ENCODE assay signal across 1 cellular context in genomic region chr3:47380026-47380600, GRCh38.
A peak's percentile ranks its signal among the peaks of the same experiment; 100 is the strongest.
TF ChIP-seq lines count a peak whose summit lies in the region.

No MANE protein-coding gene starts in this region.

TF ChIP-seq in HepG2, 621 proteins besides CTCF, POLR2A, EP300 and RAD21 (continued from another document and continues in another):
- peak; percentile 22; the same call in 1 of the 2 replicates for TF ChIP-seq HOXD1 (CRISPR knock-in tag; IDR thresholded peaks at IDR 0.05)
- TF ChIP-seq ETV5 (CRISPR knock-in tag; IDR thresholded peaks at IDR 0.05; ENCODE audit: borderline replicate concordance), result no peak
- no peak for TF ChIP-seq ZNF362 (CRISPR knock-in tag; IDR thresholded peaks at IDR 0.05; ENCODE audit: borderline replicate concordance)
- TF ChIP-seq ZC3H4 (CRISPR knock-in tag; IDR thresholded peaks at IDR 0.05; ENCODE audit: borderline replicate concordance), result no peak
- TF ChIP-seq ZSCAN5A (CRISPR knock-in tag; IDR thresholded peaks at IDR 0.05; ENCODE audit: borderline replicate concordance), result no peak; the same call in 1 of the 2 replicates
- peak; percentile 20 for TF ChIP-seq CBX1 (IDR thresholded peaks at IDR 0.05; ENCODE audit: low read depth)
- TF ChIP-seq ZNF607 (CRISPR knock-in tag; IDR thresholded peaks at IDR 0.05; ENCODE audit: borderline replicate concordance), result peak; percentile 3; the same call in 1 of the 2 replicates
- TF ChIP-seq ZNF589 (CRISPR knock-in tag; conservative IDR thresholded peaks at IDR 0.05), result no peak
- no peak for TF ChIP-seq BRF2 (CRISPR knock-in tag; IDR thresholded peaks at IDR 0.05)
- TF ChIP-seq HMG20B (CRISPR knock-in tag; conservative IDR thresholded peaks at IDR 0.05), result no peak
- TF ChIP-seq ARHGAP35 (CRISPR knock-in tag; IDR thresholded peaks at IDR 0.05; ENCODE audit: borderline replicate concordance), result no peak
- TF ChIP-seq ZNF280D (CRISPR knock-in tag; IDR thresholded peaks at IDR 0.05), result 0 out of 2 replicates have a peak, but pooled peaks have one; percentile 10
- no peak for TF ChIP-seq RERE (CRISPR knock-in tag; IDR thresholded peaks at IDR 0.05; ENCODE audit: low read depth)
- TF ChIP-seq SNAPC2 (CRISPR knock-in tag; IDR thresholded peaks at IDR 0.05), result no peak
- no peak for TF ChIP-seq ZNF720 (CRISPR knock-in tag; IDR thresholded peaks at IDR 0.05)
- no peak for TF ChIP-seq ZBTB20 (CRISPR knock-in tag; IDR thresholded peaks at IDR 0.05; ENCODE audit: borderline replicate concordance, low read depth)
- no peak for TF ChIP-seq ZSCAN31 (CRISPR knock-in tag; IDR thresholded peaks at IDR 0.05; ENCODE audit: low read depth)
- TF ChIP-seq ZNF670 (CRISPR knock-in tag; IDR thresholded peaks at IDR 0.05; ENCODE audit: borderline replicate concordance), result no peak
- no peak for TF ChIP-seq IKZF1 (IDR thresholded peaks at IDR 0.05)
- no peak for TF ChIP-seq ZNF3 (CRISPR knock-in tag; IDR thresholded peaks at IDR 0.05)
- no peak for TF ChIP-seq ZNF510 (CRISPR knock-in tag; IDR thresholded peaks at IDR 0.05; ENCODE audit: low read depth)
- TF ChIP-seq ELF3 (CRISPR knock-in tag; IDR thresholded peaks at IDR 0.05), result no peak
- TF ChIP-seq CBX2 (IDR thresholded peaks at IDR 0.05; ENCODE audit: low read depth, low read length), result no peak
- no peak for TF ChIP-seq CBX2 (CRISPR knock-in tag; IDR thresholded peaks at IDR 0.05; ENCODE audit: low read depth)
- TF ChIP-seq IRF9 (CRISPR knock-in tag; IDR thresholded peaks at IDR 0.05; ENCODE audit: borderline replicate concordance), result no peak
- TF ChIP-seq SETDB1 (CRISPR knock-in tag; IDR thresholded peaks at IDR 0.05; ENCODE audit: borderline replicate concordance), result no peak
- TF ChIP-seq CERS6 (CRISPR knock-in tag; IDR thresholded peaks at IDR 0.05), result no peak
- no peak for TF ChIP-seq ZNF350 (CRISPR knock-in tag; IDR thresholded peaks at IDR 0.05; ENCODE audit: borderline replicate concordance, low read depth)
- 0 out of 2 replicates have a peak, but pooled peaks have one; percentile 9 for TF ChIP-seq ZNF329 (CRISPR knock-in tag; IDR thresholded peaks at IDR 0.05; ENCODE audit: low read depth)
- no peak for TF ChIP-seq NFATC3 (CRISPR knock-in tag; IDR thresholded peaks at IDR 0.05)
- no peak for TF ChIP-seq ZMYM4 (CRISPR knock-in tag; IDR thresholded peaks at IDR 0.05)
- no peak for TF ChIP-seq HNRNPH1 (optimal IDR thresholded peaks at IDR 0.05; ENCODE audit: low read depth, low read length)
- TF ChIP-seq ZNF574 (CRISPR knock-in tag; IDR thresholded peaks at IDR 0.05), result no peak
- TF ChIP-seq ZNF550 (CRISPR knock-in tag; IDR thresholded peaks at IDR 0.05; ENCODE audit: borderline replicate concordance), result no peak
- TF ChIP-seq ZNF572 (CRISPR knock-in tag; IDR thresholded peaks at IDR 0.05), result no peak
- no peak for TF ChIP-seq NFE2 (CRISPR knock-in tag; IDR thresholded peaks at IDR 0.05)
- no peak for TF ChIP-seq ZNF331 (CRISPR knock-in tag; IDR thresholded peaks at IDR 0.05)
- no peak for TF ChIP-seq FOXO4 (CRISPR knock-in tag; conservative IDR thresholded peaks at IDR 0.05)
- TF ChIP-seq ZNF12 (CRISPR knock-in tag; IDR thresholded peaks at IDR 0.05), result no peak
- TF ChIP-seq ZNF232 (CRISPR knock-in tag; IDR thresholded peaks at IDR 0.05; ENCODE audit: borderline replicate concordance), result no peak; the same call in 1 of the 2 replicates
- no peak for TF ChIP-seq ZNF776 (CRISPR knock-in tag; IDR thresholded peaks at IDR 0.05)
- no peak; the same call in 1 of the 2 replicates for TF ChIP-seq ATF7-NPFF (CRISPR knock-in tag; IDR thresholded peaks at IDR 0.05; ENCODE audit: low read depth)
- TF ChIP-seq ZNF431 (CRISPR knock-in tag; IDR thresholded peaks at IDR 0.05; ENCODE audit: borderline replicate concordance, low read depth), result no peak
